Comparison of ENCODE assay signal across 17 cellular contexts in genomic region chr19:6580313-6580712, GRCh38. TPM values are rescaled to one million over a fixed set of nuclear protein-coding genes. Genes with fewer than 3 reads are reported as not detected.
DNase-seq lines count a peak whose midpoint lies in the region; ATAC-seq and TF ChIP-seq lines count a peak whose summit lies in the region.
"Had no signal": no experiment of that assay in that cellular context is flagged by ENCODE, and none has a peak within 500 bp of the region (broad histone marks: within the 10 kb centered on the region; RNA-seq: fewer than 3 reads in every experiment).

No MANE protein-coding gene starts in this region.

- no peaks in the 10 kb centered on the region for H3K27me3 ChIP-seq in kidney epithelial cell (ENCODE audit: control insufficient read depth, insufficient read depth, low read length)

- ATAC-seq in HG03095 (IDR thresholded peaks at IDR 0.05; ENCODE audit: unreplicated experiment) (no peak), HG03442 (IDR thresholded peaks at IDR 0.05; ENCODE audit: unreplicated experiment) (no peak)
- ATAC-seq: GM23338 had no signal

- no peak overlapping the region for H3K27ac Mint-ChIP-seq in Calu3 (ENCODE audit: unreplicated experiment)
- H3K27ac Mint-ChIP-seq: GM23338 had no signal

- H3K4me1 Mint-ChIP-seq in Calu3 (ENCODE audit: low read depth, unreplicated experiment) = peaks cover 13% of the 10 kb centered on the region
- H3K4me1 Mint-ChIP-seq: GM23338 had no signal

- no peak overlapping the region for H3K4me3 Mint-ChIP-seq in Calu3 (ENCODE audit: low read depth, unreplicated experiment)
- H3K4me3 Mint-ChIP-seq: CD4-positive, alpha-beta memory T cell; GM23338 had no signal

- BruUV-seq in Calu3 (replicated peaks; lab: Mats Ljungman, UMichigan) = no TSS peak

- no peaks in the 10 kb centered on the region for H3K36me3 ChIP-seq in kidney epithelial cell (ENCODE audit: control insufficient read depth, insufficient read depth, low read length)
- H3K36me3 ChIP-seq: WERI-Rb-1 had no signal

- DNase-seq in Calu3 = peak; percentile 67
- DNase-seq in HT1080 (ENCODE audit: low read depth) = peak; percentile 94
- DNase-seq in SW480 (ENCODE audit: low spot score) = peak; percentile 69
- peak; percentile 94 for DNase-seq in kidney epithelial cell (ENCODE audit: low read depth)
- DNase-seq in activated CD8-positive, alpha-beta memory T cell treated with anti-CD3 and anti-CD28 coated beads, Interleukin-2, amount 50 U/mL, for 4 hours = no peak
- DNase-seq in NCI-H146 (lab: John Stamatoyannopoulos, UW) = no peak
- DNase-seq: amygdala; CD4-positive, alpha-beta memory T cell; hippocampal formation; KG1; mesenchymal stem cell; Right ventricle myocardium superior; stimulated activated CD4-positive, alpha-beta T cell treated with anti-CD3 and anti-CD28 coated beads, Interleukin-15, amount 100 ng/mL, for 24 hours; WERI-Rb-1 had no signal

- H3K27me3 Mint-ChIP-seq in Calu3 (ENCODE audit: unreplicated experiment) = no peaks in the 10 kb centered on the region

- intact Hi-C loops in Calu3 (cut with micrococcal nuclease; ENCODE audit: unreplicated experiment) = no loop called here

- H3K36me3 Mint-ChIP-seq in Calu3 (ENCODE audit: insufficient read depth, unreplicated experiment) = no peaks in the 10 kb centered on the region
- H3K36me3 Mint-ChIP-seq: CD4-positive, alpha-beta memory T cell had no signal

- H3K4me3 ChIP-seq in kidney epithelial cell (ENCODE audit: low read depth, low read length) = no peak overlapping the region
- H3K4me3 ChIP-seq: GM23338 had no signal

- H3K9me3 Mint-ChIP-seq in Calu3 (ENCODE audit: low read depth, unreplicated experiment) = no peaks in the 10 kb centered on the region
- H3K9me3 Mint-ChIP-seq: CD4-positive, alpha-beta memory T cell had no signal

- no peak for TF ChIP-seq CTCF in Calu3 (IDR thresholded peaks at IDR 0.05; ENCODE audit: unreplicated experiment)
- no peak for TF ChIP-seq CTCF in kidney epithelial cell (IDR thresholded peaks at IDR 0.05; ENCODE audit: insufficient read depth, low read length, poor library complexity, severe bottlenecking)

- CTCF ChIA-PET in Calu3 (lab: Charles Lee) = interaction anchor here (0.7 kb wide), 1 partner anchor 88 kb away, joined by 5 read pairs; no protein-coding TSS in a partner anchor

RNA-seq across cellular contexts. Expression of gene CD70, which starts 10.6 kb away (rescaled TPM):
- total RNA-seq in Calu3 (2022) = 0.68 TPM in 1 of 2 replicates, not detected in the other
- total RNA-seq in HT1080 (2014; rRNA removed; shearing (Covaris generic)) = 136 and 156 TPM in 2 replicates
- 108 and 140 TPM in 2 replicates for polyA plus RNA-seq in HT1080 (2015; cell fraction: cytosol; rRNA removed)
- polyA plus RNA-seq in HT1080 (2015; cell fraction: nucleus; rRNA removed) = 42.6 and 68.2 TPM in 2 replicates
- total RNA-seq in kidney epithelial cell = 16.0 and 21.4 TPM in 2 replicates
- total RNA-seq: Right ventricle myocardium superior had no signal

RNA-seq across cellular contexts. Expression of gene TNFSF9, which starts 49.5 kb away (rescaled TPM):
- total RNA-seq in Calu3 (2022) (0.92 and 1.6 TPM in 2 replicates), kidney epithelial cell (8.9 and 12.3 TPM in 2 replicates)
- total RNA-seq in HT1080 (2014; rRNA removed; shearing (Covaris generic)) = 35.7 and 45.9 TPM in 2 replicates
- polyA plus RNA-seq in HT1080 (2015; cell fraction: cytosol; rRNA removed) = 31.7 and 38.3 TPM in 2 replicates
- 31.9 and 41.7 TPM in 2 replicates for polyA plus RNA-seq in HT1080 (2015; cell fraction: nucleus; rRNA removed)

Comparison
In these comparisons a context has a peak if more than half of its experiments do, and no peak if none do; other contexts are left out.
1. DNase-seq: peak in Calu3 (single experiment), HT1080 (single experiment), SW480 (single experiment) and kidney epithelial cell (single experiment); none in activated CD8-positive, alpha-beta memory T cell treated with anti-CD3 and anti-CD28 coated beads, Interleukin-2, amount 50 U/mL, for 4 hours (single experiment) and NCI-H146 (single experiment).
2. RNA of gene CD70, which starts 10.6 kb away (total RNA-seq): 136 to 156 TPM in HT1080 and 16.0 to 21.4 TPM in kidney epithelial cell; 0.68 TPM in Calu3; every median in the first group is over 10 times any median in the second.